ENCODE assay signal across 1 cellular context in genomic region chr11:65421204-65422103, GRCh38.
TF ChIP-seq lines count a peak whose summit lies in the region.

No MANE protein-coding gene starts in this region.

TF ChIP-seq in HepG2, 621 proteins besides CTCF, POLR2A, EP300 and RAD21 (continued from another document and continues in another):
- peak; percentile 85 for TF ChIP-seq HIC2 (CRISPR knock-in tag; IDR thresholded peaks at IDR 0.05; ENCODE audit: low read depth)
- TF ChIP-seq FOXA3 (CRISPR knock-in tag; IDR thresholded peaks at IDR 0.05) = peak; percentile 65
- TF ChIP-seq MAFG (CRISPR knock-in tag; IDR thresholded peaks at IDR 0.05) = no peak
- TF ChIP-seq, protein P1, sequence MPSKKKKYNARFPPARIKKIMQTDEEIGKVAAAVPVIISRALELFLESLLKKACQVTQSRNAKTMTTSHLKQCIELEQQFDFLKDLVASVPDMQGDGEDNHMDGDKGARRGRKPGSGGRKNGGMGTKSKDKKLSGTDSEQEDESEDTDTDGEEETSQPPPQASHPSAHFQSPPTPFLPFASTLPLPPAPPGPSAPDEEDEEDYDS (CRISPR knock-in tag; IDR thresholded peaks at IDR 0.05) = peak; percentile 78; the same call in 1 of the 2 replicates
- TF ChIP-seq MBNL3 (CRISPR knock-in tag; conservative IDR thresholded peaks at IDR 0.05) = no peak
- TF ChIP-seq ZNF446 (CRISPR knock-in tag; IDR thresholded peaks at IDR 0.05) = peak; percentile 59
- TF ChIP-seq BHLHE40 (IDR thresholded peaks at IDR 0.05; ENCODE audit: low read length) = 0 out of 2 replicates have a peak, but pooled peaks have one; percentile 29
- TF ChIP-seq FIP1L1 (IDR thresholded peaks at IDR 0.05; ENCODE audit: borderline replicate concordance, insufficient read depth, low read depth, low read length) = peak; percentile 82; the same call in 1 of the 2 replicates
- TF ChIP-seq ZNF275 (CRISPR knock-in tag; IDR thresholded peaks at IDR 0.05; ENCODE audit: borderline replicate concordance) = 0 out of 2 replicates have a peak, but pooled peaks have one; percentile 29
- no peak for TF ChIP-seq GABPA (IDR thresholded peaks at IDR 0.05; ENCODE audit: low read depth, low read length)
- TF ChIP-seq GABPA (CRISPR knock-in tag; IDR thresholded peaks at IDR 0.05; ENCODE audit: low read depth) = no peak
- TF ChIP-seq KLF15 (CRISPR knock-in tag; IDR thresholded peaks at IDR 0.05; ENCODE audit: borderline replicate concordance) = 0 out of 2 replicates have a peak, but pooled peaks have one; percentile 29
- TF ChIP-seq YEATS4 (CRISPR knock-in tag; IDR thresholded peaks at IDR 0.05; ENCODE audit: borderline replicate concordance) = peak; percentile 75
- 0 out of 2 replicates have a peak, but pooled peaks have one; percentile 13 for TF ChIP-seq MYNN (CRISPR knock-in tag; IDR thresholded peaks at IDR 0.05; ENCODE audit: low read depth)
- TF ChIP-seq, protein P2, sequence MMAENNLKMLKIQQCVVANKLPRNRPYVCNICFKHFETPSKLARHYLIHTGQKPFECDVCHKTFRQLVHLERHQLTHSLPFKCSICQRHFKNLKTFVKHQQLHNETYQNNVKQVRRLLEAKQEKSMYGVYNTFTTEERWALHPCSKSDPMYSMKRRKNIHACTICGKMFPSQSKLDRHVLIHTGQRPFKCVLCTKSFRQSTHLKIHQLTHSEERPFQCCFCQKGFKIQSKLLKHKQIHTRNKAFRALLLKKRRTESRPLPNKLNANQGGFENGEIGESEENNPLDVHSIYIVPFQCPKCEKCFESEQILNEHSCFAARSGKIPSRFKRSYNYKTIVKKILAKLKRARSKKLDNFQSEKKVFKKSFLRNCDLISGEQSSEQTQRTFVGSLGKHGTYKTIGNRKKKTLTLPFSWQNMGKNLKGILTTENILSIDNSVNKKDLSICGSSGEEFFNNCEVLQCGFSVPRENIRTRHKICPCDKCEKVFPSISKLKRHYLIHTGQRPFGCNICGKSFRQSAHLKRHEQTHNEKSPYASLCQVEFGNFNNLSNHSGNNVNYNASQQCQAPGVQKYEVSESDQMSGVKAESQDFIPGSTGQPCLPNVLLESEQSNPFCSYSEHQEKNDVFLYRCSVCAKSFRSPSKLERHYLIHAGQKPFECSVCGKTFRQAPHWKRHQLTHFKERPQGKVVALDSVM (CRISPR knock-in tag; IDR thresholded peaks at IDR 0.05) = no peak
- TF ChIP-seq ERF (CRISPR knock-in tag; IDR thresholded peaks at IDR 0.05) = peak; percentile 22; the same call in 1 of the 2 replicates
- TF ChIP-seq SIX1 (CRISPR knock-in tag; IDR thresholded peaks at IDR 0.05; ENCODE audit: borderline replicate concordance) = no peak
- TF ChIP-seq HNF4G (IDR thresholded peaks at IDR 0.05; ENCODE audit: borderline replicate concordance, low read depth, low read length) = peak; percentile 84
- TF ChIP-seq HNF4G (CRISPR knock-in tag; IDR thresholded peaks at IDR 0.05; ENCODE audit: borderline replicate concordance, low read depth) = peak; percentile 74; the same call in 1 of the 2 replicates
- 0 out of 2 replicates have a peak, but pooled peaks have one; percentile 41 for TF ChIP-seq IRX3 (CRISPR knock-in tag; IDR thresholded peaks at IDR 0.05; ENCODE audit: borderline replicate concordance, low read depth)
- TF ChIP-seq KLF9 (CRISPR knock-in tag; IDR thresholded peaks at IDR 0.05; ENCODE audit: low read depth) = 0 out of 2 replicates have a peak, but pooled peaks have one; percentile 30
- TF ChIP-seq, protein P3, sequence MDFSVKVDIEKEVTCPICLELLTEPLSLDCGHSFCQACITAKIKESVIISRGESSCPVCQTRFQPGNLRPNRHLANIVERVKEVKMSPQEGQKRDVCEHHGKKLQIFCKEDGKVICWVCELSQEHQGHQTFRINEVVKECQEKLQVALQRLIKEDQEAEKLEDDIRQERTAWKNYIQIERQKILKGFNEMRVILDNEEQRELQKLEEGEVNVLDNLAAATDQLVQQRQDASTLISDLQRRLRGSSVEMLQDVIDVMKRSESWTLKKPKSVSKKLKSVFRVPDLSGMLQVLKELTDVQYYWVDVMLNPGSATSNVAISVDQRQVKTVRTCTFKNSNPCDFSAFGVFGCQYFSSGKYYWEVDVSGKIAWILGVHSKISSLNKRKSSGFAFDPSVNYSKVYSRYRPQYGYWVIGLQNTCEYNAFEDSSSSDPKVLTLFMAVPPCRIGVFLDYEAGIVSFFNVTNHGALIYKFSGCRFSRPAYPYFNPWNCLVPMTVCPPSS (IDR thresholded peaks at IDR 0.05) = no peak
- 0 out of 2 replicates have a peak, but pooled peaks have one; percentile 49 for TF ChIP-seq SIN3B (IDR thresholded peaks at IDR 0.05; ENCODE audit: low read length)
- TF ChIP-seq ZNF615 (CRISPR knock-in tag; IDR thresholded peaks at IDR 0.05; ENCODE audit: borderline replicate concordance) = no peak
- TF ChIP-seq AKAP8 (CRISPR knock-in tag; IDR thresholded peaks at IDR 0.05) = peak; percentile 71; the same call in 1 of the 2 replicates
- no peak for TF ChIP-seq ZNF577 (CRISPR knock-in tag; IDR thresholded peaks at IDR 0.05; ENCODE audit: borderline replicate concordance, low read depth)
- TF ChIP-seq HOMEZ (CRISPR knock-in tag; IDR thresholded peaks at IDR 0.05; ENCODE audit: low read depth) = 0 out of 2 replicates have a peak, but pooled peaks have one; percentile 12
- TF ChIP-seq FOXP1 (IDR thresholded peaks at IDR 0.05) = no peak
- peak; percentile 8; the same call in 1 of the 2 replicates for TF ChIP-seq FOXP1 (CRISPR knock-in tag; IDR thresholded peaks at IDR 0.05)
- peak; percentile 26; the same call in 1 of the 3 replicates for TF ChIP-seq MXI1 (IDR thresholded peaks at IDR 0.05; ENCODE audit: borderline replicate concordance, low read depth, low read length)
- peak; percentile 76; the same call in 1 of the 2 replicates for TF ChIP-seq RARA (CRISPR knock-in tag; IDR thresholded peaks at IDR 0.05)
- no peak for TF ChIP-seq ZNF562 (CRISPR knock-in tag; IDR thresholded peaks at IDR 0.05; ENCODE audit: borderline replicate concordance)
- TF ChIP-seq ZNF431 (CRISPR knock-in tag; IDR thresholded peaks at IDR 0.05; ENCODE audit: borderline replicate concordance, low read depth) = peak; percentile 89
- TF ChIP-seq, protein P4, sequence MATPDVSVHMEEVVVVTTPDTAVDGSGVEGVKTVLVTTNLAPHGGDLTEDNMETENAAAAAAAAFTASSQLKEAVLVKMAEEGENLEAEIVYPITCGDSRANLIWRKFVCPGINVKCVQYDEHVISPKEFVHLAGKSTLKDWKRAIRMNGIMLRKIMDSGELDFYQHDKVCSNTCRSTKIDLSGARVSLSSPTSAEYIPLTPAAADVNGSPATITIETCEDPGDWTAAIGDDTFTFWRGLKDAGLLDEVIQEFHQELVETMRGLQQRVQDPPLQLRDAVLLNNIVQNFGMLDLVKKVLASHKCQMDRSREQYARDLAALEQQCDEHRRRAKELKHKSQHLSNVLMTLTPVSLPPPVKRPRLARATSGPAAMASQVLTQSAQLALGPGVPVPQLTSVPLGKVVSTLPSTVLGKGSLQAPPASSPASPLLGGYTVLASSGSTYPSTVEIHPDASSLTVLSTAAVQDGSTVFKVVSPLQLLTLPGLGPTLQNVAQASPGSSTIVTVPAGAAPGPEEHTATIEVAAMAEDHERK (CRISPR knock-in tag; IDR thresholded peaks at IDR 0.05; ENCODE audit: low read depth) = no peak
- peak; percentile 74; the same call in 1 of the 2 replicates for TF ChIP-seq PHF21A (CRISPR knock-in tag; IDR thresholded peaks at IDR 0.05)
- TF ChIP-seq AKNA (CRISPR knock-in tag; IDR thresholded peaks at IDR 0.05; ENCODE audit: borderline replicate concordance) = peak; percentile 40; the same call in 1 of the 2 replicates
- peak; percentile 72 for TF ChIP-seq GATAD1 (CRISPR knock-in tag; IDR thresholded peaks at IDR 0.05)
- TF ChIP-seq ZNF776 (CRISPR knock-in tag; IDR thresholded peaks at IDR 0.05) = no peak
- 0 out of 2 replicates have a peak, but pooled peaks have one; percentile 43 for TF ChIP-seq ZNF160 (CRISPR knock-in tag; IDR thresholded peaks at IDR 0.05)
- peak; percentile 22; the same call in 1 of the 2 replicates for TF ChIP-seq DR1 (CRISPR knock-in tag; IDR thresholded peaks at IDR 0.05)
- TF ChIP-seq ZNF619 (CRISPR knock-in tag; IDR thresholded peaks at IDR 0.05) = 0 out of 2 replicates have a peak, but pooled peaks have one; percentile 29
- peak; percentile 60 for TF ChIP-seq ISL2 (CRISPR knock-in tag; IDR thresholded peaks at IDR 0.05)
- TF ChIP-seq ZFY (CRISPR knock-in tag; IDR thresholded peaks at IDR 0.05) = peak; percentile 79
- no peak; the same call in 1 of the 2 replicates for TF ChIP-seq SAFB2 (CRISPR knock-in tag; IDR thresholded peaks at IDR 0.05; ENCODE audit: borderline replicate concordance, low read depth)
- TF ChIP-seq YEATS2 (CRISPR knock-in tag; IDR thresholded peaks at IDR 0.05; ENCODE audit: borderline replicate concordance) = no peak; the same call in 1 of the 2 replicates
- peak; percentile 72 for TF ChIP-seq RBM22 (optimal IDR thresholded peaks at IDR 0.05; ENCODE audit: low read length)
- no peak for TF ChIP-seq RFX5 (IDR thresholded peaks at IDR 0.05; ENCODE audit: low read depth, low read length)
- peak; percentile 11; the same call in 1 of the 2 replicates for TF ChIP-seq SOX13 (IDR thresholded peaks at IDR 0.05)
- TF ChIP-seq SOX13 (CRISPR knock-in tag; conservative IDR thresholded peaks at IDR 0.05 in 1 of 2, IDR thresholded peaks at IDR 0.05 in 1 of 2) = peak; percentile 42 to 67; a peak in 2 of 4 replicates
- no peak for TF ChIP-seq MBD4 (IDR thresholded peaks at IDR 0.05; ENCODE audit: borderline replicate concordance, low read length)
- TF ChIP-seq CC2D1A (CRISPR knock-in tag; IDR thresholded peaks at IDR 0.05) = no peak
